1 cellular context compared by ENCODE assay signal in genomic region chr17:82317394-82318168, GRCh38.
A peak's percentile ranks its signal among the peaks of the same experiment; 100 is the strongest.
TF ChIP-seq lines count a peak whose summit lies in the region.

CD7 (minus strand) TSS chr17:82317608; CDS start chr17:82317495, 113 bp downstream.

TF ChIP-seq in HepG2, 621 proteins besides CTCF, POLR2A, EP300 and RAD21 (continued from another document and continues in another):
- no peak for TF ChIP-seq SRSF9 (IDR thresholded peaks at IDR 0.05; ENCODE audit: borderline replicate concordance, insufficient read depth, low read depth, low read length, poor library complexity, severe bottlenecking)
- no peak; the same call in 1 of the 2 replicates for TF ChIP-seq KDM3A (CRISPR knock-in tag; IDR thresholded peaks at IDR 0.05; ENCODE audit: low read depth)
- peak; percentile 84; the same call in 1 of the 2 replicates for TF ChIP-seq THRA (CRISPR knock-in tag; IDR thresholded peaks at IDR 0.05; ENCODE audit: borderline replicate concordance)
- TF ChIP-seq PAWR (CRISPR knock-in tag; IDR thresholded peaks at IDR 0.05; ENCODE audit: borderline replicate concordance): peak; percentile 66; the same call in 1 of the 2 replicates
- no peak for TF ChIP-seq TBP (CRISPR knock-in tag; IDR thresholded peaks at IDR 0.05)
- TF ChIP-seq ZHX2 (IDR thresholded peaks at IDR 0.05; ENCODE audit: low read depth): no peak
- TF ChIP-seq ZHX2 (CRISPR knock-in tag; IDR thresholded peaks at IDR 0.05; ENCODE audit: borderline replicate concordance): no peak
- peak; percentile 57; the same call in 1 of the 2 replicates for TF ChIP-seq ZNF558 (CRISPR knock-in tag; IDR thresholded peaks at IDR 0.05; ENCODE audit: borderline replicate concordance)
- no peak; the same call in 1 of the 2 replicates for TF ChIP-seq ISL2 (CRISPR knock-in tag; IDR thresholded peaks at IDR 0.05)
- no peak for TF ChIP-seq ZNF335 (CRISPR knock-in tag; IDR thresholded peaks at IDR 0.05)
- TF ChIP-seq CCDC6 (CRISPR knock-in tag; IDR thresholded peaks at IDR 0.05): peak; percentile 67; the same call in 1 of the 2 replicates
- no peak for TF ChIP-seq POLR2AphosphoS2 (IDR thresholded peaks at IDR 0.05; ENCODE audit: low read depth, low read length)
- no peak for TF ChIP-seq ZBTB44 (CRISPR knock-in tag; IDR thresholded peaks at IDR 0.05)
- TF ChIP-seq IKZF1 (IDR thresholded peaks at IDR 0.05): no peak
- TF ChIP-seq TBX3 (IDR thresholded peaks at IDR 0.05; ENCODE audit: borderline replicate concordance): no peak
- no peak for TF ChIP-seq NR1H2 (CRISPR knock-in tag; IDR thresholded peaks at IDR 0.05; ENCODE audit: borderline replicate concordance, low read depth)
- TF ChIP-seq, protein P1, sequence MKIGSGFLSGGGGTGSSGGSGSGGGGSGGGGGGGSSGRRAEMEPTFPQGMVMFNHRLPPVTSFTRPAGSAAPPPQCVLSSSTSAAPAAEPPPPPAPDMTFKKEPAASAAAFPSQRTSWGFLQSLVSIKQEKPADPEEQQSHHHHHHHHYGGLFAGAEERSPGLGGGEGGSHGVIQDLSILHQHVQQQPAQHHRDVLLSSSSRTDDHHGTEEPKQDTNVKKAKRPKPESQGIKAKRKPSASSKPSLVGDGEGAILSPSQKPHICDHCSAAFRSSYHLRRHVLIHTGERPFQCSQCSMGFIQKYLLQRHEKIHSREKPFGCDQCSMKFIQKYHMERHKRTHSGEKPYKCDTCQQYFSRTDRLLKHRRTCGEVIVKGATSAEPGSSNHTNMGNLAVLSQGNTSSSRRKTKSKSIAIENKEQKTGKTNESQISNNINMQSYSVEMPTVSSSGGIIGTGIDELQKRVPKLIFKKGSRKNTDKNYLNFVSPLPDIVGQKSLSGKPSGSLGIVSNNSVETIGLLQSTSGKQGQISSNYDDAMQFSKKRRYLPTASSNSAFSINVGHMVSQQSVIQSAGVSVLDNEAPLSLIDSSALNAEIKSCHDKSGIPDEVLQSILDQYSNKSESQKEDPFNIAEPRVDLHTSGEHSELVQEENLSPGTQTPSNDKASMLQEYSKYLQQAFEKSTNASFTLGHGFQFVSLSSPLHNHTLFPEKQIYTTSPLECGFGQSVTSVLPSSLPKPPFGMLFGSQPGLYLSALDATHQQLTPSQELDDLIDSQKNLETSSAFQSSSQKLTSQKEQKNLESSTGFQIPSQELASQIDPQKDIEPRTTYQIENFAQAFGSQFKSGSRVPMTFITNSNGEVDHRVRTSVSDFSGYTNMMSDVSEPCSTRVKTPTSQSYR (CRISPR knock-in tag; IDR thresholded peaks at IDR 0.05; ENCODE audit: borderline replicate concordance): peak; percentile 59; the same call in 1 of the 2 replicates
- no peak for TF ChIP-seq FOXK2 (IDR thresholded peaks at IDR 0.05)
- peak; percentile 98 for TF ChIP-seq ZNF235 (CRISPR knock-in tag; IDR thresholded peaks at IDR 0.05; ENCODE audit: borderline replicate concordance)
- TF ChIP-seq KLF16 (CRISPR knock-in tag; IDR thresholded peaks at IDR 0.05): 0 out of 4 replicates have a peak, but pooled peaks of 1 of the 2 experiments have one; percentile 16
- TF ChIP-seq ZNF780A (CRISPR knock-in tag; IDR thresholded peaks at IDR 0.05): no peak
- no peak for TF ChIP-seq BHLHE40 (IDR thresholded peaks at IDR 0.05; ENCODE audit: low read length)
- peak; percentile 80; the same call in 1 of the 2 replicates for TF ChIP-seq ZNF776 (CRISPR knock-in tag; IDR thresholded peaks at IDR 0.05)
- TF ChIP-seq ZBTB43 (CRISPR knock-in tag; conservative IDR thresholded peaks at IDR 0.05): no peak; the same call in 1 of the 2 replicates
- TF ChIP-seq THYN1 (CRISPR knock-in tag; IDR thresholded peaks at IDR 0.05; ENCODE audit: borderline replicate concordance, low read depth): 0 out of 2 replicates have a peak, but pooled peaks have one; percentile 19
- no peak; the same call in 1 of the 2 replicates for TF ChIP-seq SIX1 (CRISPR knock-in tag; IDR thresholded peaks at IDR 0.05; ENCODE audit: borderline replicate concordance)
- no peak for TF ChIP-seq CHD2 (IDR thresholded peaks at IDR 0.05; ENCODE audit: low read depth, low read length)
- peak; percentile 77 for TF ChIP-seq POGZ (CRISPR knock-in tag; IDR thresholded peaks at IDR 0.05)
- TF ChIP-seq ZNF354B (CRISPR knock-in tag; IDR thresholded peaks at IDR 0.05): no peak
- TF ChIP-seq KDM2A (CRISPR knock-in tag; IDR thresholded peaks at IDR 0.05; ENCODE audit: borderline replicate concordance, low read depth): peak; percentile 47; the same call in 1 of the 2 replicates
- peak; percentile 27; the same call in 1 of the 2 replicates for TF ChIP-seq ARNTL (CRISPR knock-in tag; IDR thresholded peaks at IDR 0.05)
- peak; percentile 86 for TF ChIP-seq SP4 (CRISPR knock-in tag; IDR thresholded peaks at IDR 0.05)
- TF ChIP-seq ZFP36L2 (CRISPR knock-in tag; IDR thresholded peaks at IDR 0.05): no peak
- no peak for TF ChIP-seq ZNF878 (CRISPR knock-in tag; IDR thresholded peaks at IDR 0.05)
- TF ChIP-seq, protein P2, sequence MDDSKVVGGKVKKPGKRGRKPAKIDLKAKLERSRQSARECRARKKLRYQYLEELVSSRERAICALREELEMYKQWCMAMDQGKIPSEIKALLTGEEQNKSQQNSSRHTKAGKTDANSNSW (CRISPR knock-in tag; IDR thresholded peaks at IDR 0.05; ENCODE audit: borderline replicate concordance): no peak; the same call in 1 of the 2 replicates
- TF ChIP-seq ZFP82 (CRISPR knock-in tag; IDR thresholded peaks at IDR 0.05; ENCODE audit: borderline replicate concordance): no peak
- TF ChIP-seq NR2F1 (CRISPR knock-in tag; IDR thresholded peaks at IDR 0.05): peak; percentile 46 to 73; a peak in 2 of 4 replicates
- TF ChIP-seq IRF1 (CRISPR knock-in tag; IDR thresholded peaks at IDR 0.05; ENCODE audit: low read depth): peak; percentile 83; the same call in 1 of the 2 replicates
- TF ChIP-seq HMG20B (CRISPR knock-in tag; conservative IDR thresholded peaks at IDR 0.05): no peak
- TF ChIP-seq ZNF543 (CRISPR knock-in tag; IDR thresholded peaks at IDR 0.05): peak; percentile 79
- no peak for TF ChIP-seq ZNF10 (CRISPR knock-in tag; IDR thresholded peaks at IDR 0.05; ENCODE audit: borderline replicate concordance, low read depth)
- TF ChIP-seq CC2D1A (CRISPR knock-in tag; IDR thresholded peaks at IDR 0.05): no peak
- no peak for TF ChIP-seq ZNF790 (CRISPR knock-in tag; IDR thresholded peaks at IDR 0.05; ENCODE audit: borderline replicate concordance)
- TF ChIP-seq, protein P3, sequence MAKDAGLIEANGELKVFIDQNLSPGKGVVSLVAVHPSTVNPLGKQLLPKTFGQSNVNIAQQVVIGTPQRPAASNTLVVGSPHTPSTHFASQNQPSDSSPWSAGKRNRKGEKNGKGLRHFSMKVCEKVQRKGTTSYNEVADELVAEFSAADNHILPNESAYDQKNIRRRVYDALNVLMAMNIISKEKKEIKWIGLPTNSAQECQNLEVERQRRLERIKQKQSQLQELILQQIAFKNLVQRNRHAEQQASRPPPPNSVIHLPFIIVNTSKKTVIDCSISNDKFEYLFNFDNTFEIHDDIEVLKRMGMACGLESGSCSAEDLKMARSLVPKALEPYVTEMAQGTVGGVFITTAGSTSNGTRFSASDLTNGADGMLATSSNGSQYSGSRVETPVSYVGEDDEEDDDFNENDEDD (CRISPR knock-in tag; IDR thresholded peaks at IDR 0.05; ENCODE audit: borderline replicate concordance): peak; percentile 12; the same call in 1 of the 2 replicates
- TF ChIP-seq ATF6 (CRISPR knock-in tag; conservative IDR thresholded peaks at IDR 0.05): no peak
- TF ChIP-seq SRSF4 (IDR thresholded peaks at IDR 0.05; ENCODE audit: low read depth, low read length, poor library complexity, severe bottlenecking): no peak
- TF ChIP-seq MXD1 (CRISPR knock-in tag; IDR thresholded peaks at IDR 0.05): peak; percentile 71; the same call in 1 of the 2 replicates
